17 cellular contexts compared by ENCODE assay signal in the genomic region with DNA sequence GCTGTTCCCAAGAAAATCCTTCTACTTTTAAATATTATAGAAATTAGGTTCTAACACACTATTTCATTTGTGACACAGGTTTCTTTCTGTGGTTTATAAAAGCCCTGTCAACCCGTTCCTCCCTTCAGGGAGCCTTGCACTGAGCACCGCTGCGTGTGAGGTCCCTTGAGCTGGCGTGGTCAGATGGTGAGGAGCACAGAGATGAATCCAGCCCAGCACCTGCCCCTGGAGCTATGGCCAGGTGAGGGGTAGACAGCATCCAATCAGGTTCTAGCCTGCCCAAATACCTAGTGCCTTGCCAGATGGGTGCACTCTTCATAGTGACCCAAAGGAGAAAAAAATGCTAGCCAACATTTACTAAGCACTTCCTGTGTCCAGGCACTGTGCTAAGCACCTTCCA. TPM values are rescaled to one million over a fixed set of nuclear protein-coding genes. Genes with fewer than 3 reads are reported as not detected.
"Had no signal": no experiment of that assay in that cellular context is flagged by ENCODE, and none has a peak within 500 bp of the region (broad histone marks: within the 10 kb centered on the region; RNA-seq: fewer than 3 reads in every experiment).

No MANE protein-coding gene starts in this region.

- H3K27me3 ChIP-seq: brain microvascular endothelial cell, heart right ventricle, right atrium auricular region, thyroid gland had no signal

- H3K27ac ChIP-seq: brain microvascular endothelial cell, lower lobe of right lung, right atrium auricular region, thyroid gland had no signal

- H3K9me3 ChIP-seq: heart right ventricle, lower lobe of right lung, right atrium auricular region, thyroid gland had no signal

- ATAC-seq: activated CD8-positive, alpha-beta T cell treated with anti-CD3 and anti-CD28 coated beads for 36 hours; activated T-helper 17 cell treated with anti-CD3 and anti-CD28 coated beads, Interleukin-2, amount 50 U/mL, for 72 hours; heart right ventricle; lower lobe of right lung; stimulated activated naive CD8-positive, alpha-beta T cell treated with anti-CD3 and anti-CD28 coated beads, Interleukin-15, amount 100 ng/mL, for 72 hours had no signal

- H3K4me3 ChIP-seq: coronary artery, heart right ventricle, lower lobe of right lung, right atrium auricular region, skin epidermis, thyroid gland had no signal

- H3K36me3 ChIP-seq: thyroid gland had no signal

- DNase-seq: activated CD4-positive, alpha-beta T cell treated with anti-CD3 and anti-CD28 coated beads, Interleukin-2, amount 10 ng/mL, durations not matched to agents 24 days and 14 days; activated CD8-positive, alpha-beta T cell treated with anti-CD3 and anti-CD28 coated beads for 36 hours; activated naive CD4-positive, alpha-beta T cell treated with Interleukin-2 at 50 U/mL for 16 hours; activated naive CD8-positive, alpha-beta T cell treated with anti-CD3 and anti-CD28 coated beads, Interleukin-2, amount 10 ng/mL, durations not matched to agents 7 days and 5 days; activated T-cell treated with anti-CD3 and anti-CD28 coated beads, Interleukin-2, amount 50 U/mL, for 1 hour; anterior cingulate cortex; brain microvascular endothelial cell; heart right ventricle; lower lobe of right lung; stimulated activated CD4-positive, alpha-beta T cell treated with anti-CD3 and anti-CD28 coated beads, Interleukin-4, amount 100 ng/mL, for 1 hour; stimulated activated naive CD8-positive, alpha-beta T cell treated with anti-CD3 and anti-CD28 coated beads, Interleukin-15, amount 100 ng/mL, for 72 hours had no signal

RNA-seq across cellular contexts. Expression of a gene that starts 15.7 kb away (rescaled TPM):
- polyA plus RNA-seq: neural cell had no signal
